Comparison of ENCODE assay signal across 13 cellular contexts in genomic region chr7:149558149-149558861, GRCh38.
DNase-seq lines count a peak whose midpoint lies in the region; ATAC-seq and TF ChIP-seq lines count a peak whose summit lies in the region.
"Had no signal": no experiment of that assay in that cellular context is flagged by ENCODE, and none has a peak within 500 bp of the region (broad histone marks: within the 10 kb centered on the region; RNA-seq: fewer than 3 reads in every experiment).

No MANE protein-coding gene starts in this region.

- H3K27me3 ChIP-seq in GM23248 (replicated peaks; ENCODE audit: insufficient read depth) (no peaks in the 10 kb centered on the region), fibroblast of lung (ENCODE audit: control insufficient read depth, insufficient read depth, low read length) (no peaks in the 10 kb centered on the region), upper lobe of left lung (no peaks in the 10 kb centered on the region)
- H3K27me3 ChIP-seq: dorsolateral prefrontal cortex, gastroesophageal sphincter, right lobe of liver had no signal

- H4K20me1 ChIP-seq in GM23248 (ENCODE audit: insufficient read depth): no peaks in the 10 kb centered on the region
- H4K20me1 ChIP-seq in fibroblast of lung (ENCODE audit: control insufficient read depth, extremely low read depth, insufficient read depth, low read length): no peaks in the 10 kb centered on the region

- H3K79me2 ChIP-seq in GM23248 (ENCODE audit: insufficient read depth) (peaks cover 34% of the 10 kb centered on the region), fibroblast of lung (ENCODE audit: control insufficient read depth, insufficient read depth, low read length) (no peaks in the 10 kb centered on the region)

- peak; percentile 41 to 83 for ATAC-seq in upper lobe of left lung (ENCODE audit: low FRiP score in 2 of 2)
- no peak for ATAC-seq in left lobe of liver
- ATAC-seq: gastroesophageal sphincter, right lobe of liver had no signal

- TF ChIP-seq EP300 in upper lobe of left lung (IDR thresholded peaks at IDR 0.05): no peak

- no peak overlapping the region for H3K4me3 ChIP-seq in GM23248
- no peak overlapping the region for H3K4me3 ChIP-seq in fibroblast of lung (replicated peaks in 1 of 4; ENCODE audit: control extremely low read depth in 1 of 4, insufficient read depth in 1 of 4, low read depth in 3 of 4, low read length in 4 of 4)
- H3K4me3 ChIP-seq in upper lobe of left lung: no peak overlapping the region
- H3K4me3 ChIP-seq: dorsolateral prefrontal cortex, gastroesophageal sphincter, right lobe of liver had no signal

- H3K9me2 ChIP-seq in GM23248 (ENCODE audit: insufficient read depth): no peaks in the 10 kb centered on the region

- POLR2A ChIA-PET in RWPE1 (lab: Yijun Ruan, JAX; ENCODE audit: low non-redundant PET): no interaction called here

- CTCF ChIA-PET in RWPE1 (lab: Yijun Ruan, JAX): interaction anchor here (0.6 kb wide), 1 partner anchor 29 kb away, joined by 3 read pairs; no protein-coding TSS in a partner anchor

- H3K36me3 ChIP-seq in GM23248 (ENCODE audit: low read depth) (0 out of 2 replicates have a peak, but pooled peaks cover 3% of the 10 kb centered on the region), fibroblast of lung (ENCODE audit: control insufficient read depth, insufficient read depth, low read length) (peaks cover 2% of the 10 kb centered on the region), upper lobe of left lung (peaks cover 3 to 41% (median 19%) of the 10 kb centered on the region in 4 donors)

- in situ Hi-C loops in GM23248 (cut with MboI): no loop called here

- TF ChIP-seq CTCF in RWPE1 (conservative IDR thresholded peaks at IDR 0.05; ENCODE audit: low read depth) (no peak), fibroblast of lung (conservative IDR thresholded peaks at IDR 0.05 in 1 of 2, IDR thresholded peaks at IDR 0.05 in 1 of 2; ENCODE audit: low read depth in 1 of 2, low read length in 2 of 2) (no peak), upper lobe of left lung (IDR thresholded peaks at IDR 0.05) (no peak)

- 40 to 45% methylated on average over 6 of the region's 6 CpGs for WGBS in GM23248 (ENCODE audit: low coverage in 1 of 2, low lambda C conversion rate in 2 of 2, missing lambda C conversion rate in 2 of 2), 2 experiments
- 77 to 80% methylated on average over 4 to 6 of the region's 6 CpGs for WGBS in upper lobe of left lung, 2 donors

- no peak overlapping the region for H3K4me2 ChIP-seq in GM23248 (ENCODE audit: unreplicated experiment)
- no peak overlapping the region for H3K4me2 ChIP-seq in fibroblast of lung (ENCODE audit: extremely low read depth, insufficient read depth, low read length)

- H2AFZ ChIP-seq in GM23248 (no peak overlapping the region), fibroblast of lung (ENCODE audit: low read length) (no peak overlapping the region)

- H3K4me1 ChIP-seq in GM23248 (ENCODE audit: insufficient read depth): peaks cover 53% of the 10 kb centered on the region
- peaks cover 2% of the 10 kb centered on the region for H3K4me1 ChIP-seq in fibroblast of lung (ENCODE audit: control insufficient read depth, extremely low read depth, insufficient read depth, low read length)
- peaks cover 0 to 4% (median 0%) of the 10 kb centered on the region in 4 donors for H3K4me1 ChIP-seq in upper lobe of left lung
- H3K4me1 ChIP-seq: gastroesophageal sphincter, right lobe of liver had no signal

- DNase-seq in GM23248: peak; percentile 81
- DNase-seq in RWPE1 (ENCODE audit: low spot score): peak; percentile 46
- peak; percentile 47 to 76 for DNase-seq in fibroblast of lung (ENCODE audit: low read depth in 2 of 2)
- DNase-seq in upper lobe of left lung: peak in 1 of 2 donors; percentile 24
- DNase-seq in stimulated activated CD4-positive, alpha-beta T cell treated with anti-CD3 and anti-CD28 coated beads, Interleukin-1b, Interleukin-23, amount 100 ng/mL, for 48 hours: no peak
- DNase-seq in left lobe of liver (ENCODE audit: low spot score): no peak
- DNase-seq in middle frontal gyrus (ENCODE audit: extremely low spot score, low spot score): no peak
- DNase-seq: dorsolateral prefrontal cortex, islet precursor cell, NCI-H2081, right lobe of liver had no signal

- H3F3A ChIP-seq in GM23248 (ENCODE audit: insufficient read depth): peaks cover 36% of the 10 kb centered on the region

- H3K27ac ChIP-seq in GM23248 (peak overlapping the region; percentile 55), RWPE1 (peak overlapping the region; percentile 55), fibroblast of lung (ENCODE audit: insufficient read depth, low read length) (no peak overlapping the region), upper lobe of left lung (no peak overlapping the region)
- H3K27ac ChIP-seq: gastroesophageal sphincter, right lobe of liver, VCaP had no signal

- no peak for TF ChIP-seq POLR2A in upper lobe of left lung (IDR thresholded peaks at IDR 0.05)

- H3K9ac ChIP-seq in GM23248 (no peak overlapping the region), fibroblast of lung (ENCODE audit: insufficient read depth, low read length) (no peak overlapping the region)

- H3K9me3 ChIP-seq in GM23248 (ENCODE audit: low read depth) (no peaks in the 10 kb centered on the region), fibroblast of lung (ENCODE audit: control insufficient read depth, insufficient read depth, low read depth, low read length) (no peaks in the 10 kb centered on the region), upper lobe of left lung (no peaks in the 10 kb centered on the region)
- H3K9me3 ChIP-seq: gastroesophageal sphincter, right lobe of liver had no signal

Comparison
In these comparisons a context has a peak if more than half of its experiments do, and no peak if none do; other contexts are left out.
1. DNase-seq: peak in GM23248 (single experiment), RWPE1 (single experiment) and fibroblast of lung (2 of 2); none in stimulated activated CD4-positive, alpha-beta T cell treated with anti-CD3 and anti-CD28 coated beads, Interleukin-1b, Interleukin-23, amount 100 ng/mL, for 48 hours (single experiment), left lobe of liver (single experiment) and middle frontal gyrus (single experiment).
2. H3K27ac ChIP-seq: peak in GM23248 (single experiment) and RWPE1 (single experiment); none in fibroblast of lung (single experiment) and upper lobe of left lung (0 of 4).